ENCODE assay signal across 32 cellular contexts in genomic region chr3:19139863-19140262, GRCh38. TPM values are rescaled to one million over a fixed set of nuclear protein-coding genes. Genes with fewer than 3 reads are reported as not detected.
"Had no signal": no experiment of that assay in that cellular context is flagged by ENCODE, and none has a peak within 500 bp of the region (broad histone marks: within the 10 kb centered on the region; RNA-seq: fewer than 3 reads in every experiment).

No MANE protein-coding gene starts in this region.

- H3K36me3 ChIP-seq: neural progenitor cell, ovary, spleen, stomach, thoracic aorta, thyroid gland, tibial nerve, upper lobe of left lung, vagina had no signal

- H3K36me3 Mint-ChIP-seq: natural killer cell; neural progenitor cell; stimulated activated memory B cell treated with anti-CD40 and anti-IgM and Interleukin-4, amounts not matched to agents 10 μg/mL and 1 μg/mL and 100 μg/mL, for 72 hours had no signal

- DNase-seq: natural killer cell; occipital lobe; ovary; posterior cingulate gyrus; psoas muscle; right cardiac atrium; spleen; stimulated activated CD4-positive, alpha-beta T cell treated with anti-CD3 and anti-CD28 coated beads, Interleukin-12 subunit alpha, Interleukin-12 subunit beta, amount 100 ng/mL, for 4 hours; stimulated activated CD4-positive, alpha-beta T cell treated with anti-CD3 and anti-CD28 coated beads, Interleukin-1b, Interleukin-23, amount 100 ng/mL, for 48 hours; stimulated activated CD4-positive, alpha-beta T cell treated with anti-CD3 and anti-CD28 coated beads, Interleukin-4, amount 100 ng/mL, for 1 hour; stimulated activated CD4-positive, alpha-beta T cell treated with anti-CD3 and anti-CD28 coated beads, Interleukin-4, amount 100 ng/mL, for 4 hours; stimulated activated CD8-positive, alpha-beta memory T cell treated with anti-CD3 and anti-CD28 coated beads, Interleukin-4, amount 100 ng/mL, for 48 hours; stimulated activated naive CD4-positive, alpha-beta T cell treated with Interleukin-2 at 50 U/mL for 16 hours; stomach; thyroid gland; trophoblast cell; upper lobe of left lung had no signal

- H3K9me3 Mint-ChIP-seq: nephron; neural progenitor cell; stimulated activated memory B cell treated with anti-CD40 and anti-IgM and Interleukin-4, amounts not matched to agents 10 μg/mL and 1 μg/mL and 100 μg/mL, for 72 hours; stimulated activated naive CD8-positive, alpha-beta T cell treated with anti-CD3 and anti-CD28 coated beads, Interleukin-15, Interleukin-2, amounts not matched to agents 100 ng/mL and 50 ng/mL, for 24 hours had no signal

- H3K27ac ChIP-seq: neural progenitor cell, ovary, parathyroid adenoma, psoas muscle, skin epidermis, spleen, stomach, thoracic aorta, thyroid gland, tibial nerve, upper lobe of left lung, vagina had no signal

- ATAC-seq: natural killer cell; psoas muscle; right cardiac atrium; sciatic nerve; stimulated activated memory B cell treated with anti-CD40 and anti-IgM and Interleukin-4, amounts not matched to agents 10 μg/mL and 1 μg/mL and 100 μg/mL, for 72 hours had no signal

- H2AFZ ChIP-seq: neural progenitor cell, parathyroid adenoma had no signal

- H3K27me3 ChIP-seq: neural progenitor cell, ovary, spleen, stomach, thyroid gland, tibial nerve, upper lobe of left lung, vagina had no signal

- H3K4me2 ChIP-seq: neural progenitor cell, smooth muscle cell had no signal

- H3K9me3 ChIP-seq: ovary, thyroid gland, upper lobe of left lung, vagina had no signal

- H3K4me3 Mint-ChIP-seq: natural killer cell; nephron; neural progenitor cell; stimulated activated memory B cell treated with anti-CD40 and anti-IgM and Interleukin-4, amounts not matched to agents 10 μg/mL and 1 μg/mL and 100 μg/mL, for 72 hours; stimulated activated naive CD8-positive, alpha-beta T cell treated with anti-CD3 and anti-CD28 coated beads, Interleukin-15, Interleukin-2, amounts not matched to agents 100 ng/mL and 50 ng/mL, for 24 hours had no signal

- FAIRE-seq: urothelium cell line had no signal

- H3K4me1 Mint-ChIP-seq: natural killer cell; nephron; neural progenitor cell; stimulated activated memory B cell treated with anti-CD40 and anti-IgM and Interleukin-4, amounts not matched to agents 10 μg/mL and 1 μg/mL and 100 μg/mL, for 72 hours had no signal

- H3K4me3 ChIP-seq: neural progenitor cell, ovary, psoas muscle, skin epidermis, smooth muscle cell, spleen, stomach, thoracic aorta, thyroid gland, tibial nerve, upper lobe of left lung, vagina had no signal

- H3K9ac ChIP-seq: neural progenitor cell, parathyroid adenoma had no signal

- H3K4me1 ChIP-seq: parathyroid adenoma, psoas muscle, spleen, stomach, thyroid gland, tibial nerve, upper lobe of left lung, vagina had no signal

- H3K79me2 ChIP-seq: parathyroid adenoma had no signal

- H3K27ac Mint-ChIP-seq: natural killer cell; nephron; neural progenitor cell; progenitor cell of endocrine pancreas; stimulated activated memory B cell treated with anti-CD40 and anti-IgM and Interleukin-4, amounts not matched to agents 10 μg/mL and 1 μg/mL and 100 μg/mL, for 72 hours; stimulated activated naive CD8-positive, alpha-beta T cell treated with anti-CD3 and anti-CD28 coated beads, Interleukin-15, Interleukin-2, amounts not matched to agents 100 ng/mL and 50 ng/mL, for 24 hours had no signal

RNA-seq across cellular contexts. Expression of gene KCNH8, which starts 8.4 kb away (rescaled TPM):
- total RNA-seq: osteoblast, subcutaneous adipose tissue had no signal
- polyA plus RNA-seq: psoas muscle had no signal
